28 cellular contexts compared by ENCODE assay signal in the genomic region with DNA sequence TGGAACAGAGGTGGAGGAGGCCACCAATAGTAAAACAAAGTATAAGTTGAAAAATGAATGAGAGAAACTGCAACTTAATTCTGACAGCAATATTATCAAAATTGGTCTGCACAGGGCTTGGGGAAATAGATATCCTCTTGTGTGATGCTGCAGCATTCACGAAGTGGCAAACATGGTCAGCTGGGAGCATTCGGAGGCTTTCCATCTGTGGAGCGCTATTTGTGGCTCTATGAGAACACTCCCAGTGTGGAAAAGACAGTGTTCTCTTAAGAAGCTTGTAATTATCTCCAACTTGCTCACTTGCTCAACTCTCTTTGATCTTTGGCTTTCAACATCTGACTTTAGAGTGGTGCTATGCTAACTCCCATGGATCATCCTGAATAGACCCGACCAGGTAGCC.
"Had no signal": no experiment of that assay in that cellular context is flagged by ENCODE, and none has a peak within 500 bp of the region (broad histone marks: within the 10 kb centered on the region; RNA-seq: fewer than 3 reads in every experiment).

No MANE protein-coding gene starts in this region.

- H3K36me3 ChIP-seq: neural progenitor cell, right lobe of liver, transverse colon, uterus had no signal

- DNase-seq: dermis blood vessel endothelial cell; effector memory CD8-positive, alpha-beta T cell; erythroblast; esophagus squamous epithelium; foreskin melanocyte; hypothalamus; immature natural killer cell; mesenchymal stem cell; mucosa of descending colon; right lobe of liver; stimulated activated CD4-positive, alpha-beta T cell treated with anti-CD3 and anti-CD28 coated beads, Interleukin-12 subunit alpha, Interleukin-12 subunit beta, amount 100 ng/mL, for 4 hours; stimulated activated CD4-positive, alpha-beta T cell treated with anti-CD3 and anti-CD28 coated beads, Interleukin-1b, Interleukin-23, amount 100 ng/mL, for 48 hours; stimulated activated CD4-positive, alpha-beta T cell treated with anti-CD3 and anti-CD28 coated beads, Interleukin-4, amount 100 ng/mL, for 1 hour; stimulated activated CD8-positive, alpha-beta memory T cell treated with anti-CD3 and anti-CD28 coated beads, Interleukin-4, amount 100 ng/mL, for 48 hours; stimulated activated naive CD4-positive, alpha-beta T cell; stimulated activated naive CD8-positive, alpha-beta T cell treated with anti-CD3 and anti-CD28 coated beads, Interleukin-15, amount 100 ng/mL, for 72 hours; transverse colon; upper lobe of right lung; uterus had no signal

- H3K4me2 ChIP-seq: neural progenitor cell, smooth muscle cell had no signal

- H3K4me3 Mint-ChIP-seq: effector memory CD8-positive, alpha-beta T cell; immature natural killer cell; mesothelial cell of epicardium; nephron; neural progenitor cell; stimulated activated naive CD8-positive, alpha-beta T cell treated with anti-CD3 and anti-CD28 coated beads, Interleukin-15, amount 100 ng/mL, for 72 hours had no signal

- H3K27me3 Mint-ChIP-seq: effector memory CD8-positive, alpha-beta T cell; naive thymus-derived CD4-positive, alpha-beta T cell; progenitor cell of endocrine pancreas; stimulated activated naive CD8-positive, alpha-beta T cell treated with anti-CD3 and anti-CD28 coated beads, Interleukin-15, amount 100 ng/mL, for 72 hours had no signal

- H3K27me3 ChIP-seq: esophagus squamous epithelium, neural progenitor cell, right lobe of liver, suprapubic skin, transverse colon, upper lobe of right lung, uterus had no signal

- H3K4me1 Mint-ChIP-seq: nephron had no signal

- H3K27ac Mint-ChIP-seq: immature natural killer cell; mesothelial cell of epicardium; nephron; neural progenitor cell; progenitor cell of endocrine pancreas; stimulated activated naive CD8-positive, alpha-beta T cell treated with anti-CD3 and anti-CD28 coated beads, Interleukin-15, amount 100 ng/mL, for 72 hours had no signal

- H2AFZ ChIP-seq: neural progenitor cell, parathyroid adenoma had no signal

- H3K27ac ChIP-seq: coronary artery, esophagus squamous epithelium, neural progenitor cell, parathyroid adenoma, right lobe of liver, suprapubic skin, transverse colon, upper lobe of right lung, uterus had no signal

- H3K9me3 Mint-ChIP-seq: effector memory CD8-positive, alpha-beta T cell; immature natural killer cell; stimulated activated naive CD8-positive, alpha-beta T cell treated with anti-CD3 and anti-CD28 coated beads, Interleukin-15, amount 100 ng/mL, for 72 hours had no signal

- ATAC-seq: effector memory CD8-positive, alpha-beta T cell; mucosa of descending colon; naive thymus-derived CD4-positive, alpha-beta T cell; right lobe of liver; stimulated activated naive CD8-positive, alpha-beta T cell treated with anti-CD3 and anti-CD28 coated beads, Interleukin-15, amount 100 ng/mL, for 72 hours; upper lobe of right lung had no signal

- H3K4me3 ChIP-seq: coronary artery, esophagus squamous epithelium, mucosa of descending colon, neural progenitor cell, right lobe of liver, smooth muscle cell, suprapubic skin, transverse colon, upper lobe of right lung, uterus had no signal

- H3K9me3 ChIP-seq: mucosa of descending colon, right lobe of liver, suprapubic skin, transverse colon, upper lobe of right lung, uterus had no signal

- H3K79me2 ChIP-seq: parathyroid adenoma had no signal

- H3K9ac ChIP-seq: neural progenitor cell, parathyroid adenoma had no signal

- H3K4me1 ChIP-seq: neural progenitor cell, parathyroid adenoma, right lobe of liver, suprapubic skin, transverse colon, upper lobe of right lung, uterus had no signal
